Comparison of ENCODE assay signal across 17 cellular contexts in genomic region chr4:53490161-53490915, GRCh38.
A peak's percentile ranks its signal among the peaks of the same experiment; 100 is the strongest.
DNase-seq lines count a peak whose midpoint lies in the region; ATAC-seq and TF ChIP-seq lines count a peak whose summit lies in the region.
"Had no signal": no experiment of that assay in that cellular context is flagged by ENCODE, and none has a peak within 500 bp of the region (broad histone marks: within the 10 kb centered on the region; RNA-seq: fewer than 3 reads in every experiment).

No MANE protein-coding gene starts in this region.

- 24 to 26% methylated on average over 5 of the region's 5 CpGs for WGBS in GM23248 (ENCODE audit: low coverage in 1 of 2, low lambda C conversion rate in 2 of 2, missing lambda C conversion rate in 2 of 2), 2 experiments
- 60 to 81% (median 77%) methylated on average over 5 of the region's 5 CpGs for WGBS in stomach, 5 donors
- WGBS in upper lobe of left lung, 2 donors: 69 to 70% methylated on average over 5 of the region's 5 CpGs

- no peaks in the 10 kb centered on the region for H3K27me3 ChIP-seq in GM23248 (replicated peaks; ENCODE audit: insufficient read depth)
- no peaks in the 10 kb centered on the region for H3K27me3 ChIP-seq in stomach
- H3K27me3 ChIP-seq in upper lobe of left lung: no peaks in the 10 kb centered on the region
- H3K27me3 ChIP-seq: tibial artery had no signal

- H2AFZ ChIP-seq in GM23248: peak overlapping the region; percentile 60

- ATAC-seq in upper lobe of left lung (ENCODE audit: low FRiP score in 2 of 2): no peak
- ATAC-seq in activated CD8-positive, alpha-beta T cell treated with anti-CD3 and anti-CD28 coated beads, Interleukin-2, amount 10 ng/mL, durations not matched to agents 7 days and 5 days: no peak
- ATAC-seq in activated naive CD8-positive, alpha-beta T cell treated with anti-CD3 and anti-CD28 coated beads, Interleukin-2, amount 50 U/mL, for 24 hours: no peak
- ATAC-seq: natural killer cell treated with Interleukin-12 subunit alpha and Interleukin-12 subunit beta and Interleukin-15 and Interleukin-18, amount 100 ng/mL, for 72 hours; Panc1; stimulated activated effector memory CD8-positive, alpha-beta T cell treated with anti-CD3 and anti-CD28 coated beads, Interleukin-12 subunit alpha, Interleukin-12 subunit beta, amount 100 ng/mL, for 72 hours had no signal

- DNase-seq in GM23248: peak; percentile 64
- DNase-seq in astrocyte of the spinal cord (ENCODE audit: low read depth, low spot score): peak; percentile 15
- DNase-seq in fibroblast of villous mesenchyme (ENCODE audit: low read depth): peak; percentile 84
- no peak for DNase-seq in stomach
- no peak for DNase-seq in CD14-positive monocyte (ENCODE audit: low spot score)
- no peak for DNase-seq in upper lobe of left lung
- DNase-seq in activated CD8-positive, alpha-beta T cell treated with anti-CD3 and anti-CD28 coated beads, Interleukin-2, amount 10 ng/mL, durations not matched to agents 7 days and 5 days: no peak
- no peak for DNase-seq in activated naive CD8-positive, alpha-beta T cell treated with anti-CD3 and anti-CD28 coated beads, Interleukin-2, amount 50 U/mL, for 24 hours
- DNase-seq: activated CD4-positive, alpha-beta T cell treated with anti-CD3 and anti-CD28 coated beads for 1 hour; activated naive CD8-positive, alpha-beta T cell treated with anti-CD3 and anti-CD28 coated beads, Interleukin-2, amount 10 ng/mL, durations not matched to agents 7 days and 5 days; effector CD8-positive, alpha-beta T cell; hypothalamus had no signal

- H3K9me2 ChIP-seq in GM23248 (ENCODE audit: insufficient read depth): no peaks in the 10 kb centered on the region

- H3K9ac ChIP-seq in GM23248: peak overlapping the region; percentile 71

- H3K9me3 Mint-ChIP-seq in CD14-positive monocyte: peaks cover 0 to 5% (median 0%) of the 10 kb centered on the region in 7 donors
- no peaks in the 10 kb centered on the region for H3K9me3 Mint-ChIP-seq in activated CD8-positive, alpha-beta T cell treated with anti-CD3 and anti-CD28 coated beads, Interleukin-2, amount 10 ng/mL, durations not matched to agents 7 days and 5 days (ENCODE audit: insufficient read depth)
- H3K9me3 Mint-ChIP-seq in activated naive CD8-positive, alpha-beta T cell treated with anti-CD3 and anti-CD28 coated beads, Interleukin-2, amount 50 U/mL, for 24 hours: no peaks in the 10 kb centered on the region
- H3K9me3 Mint-ChIP-seq: activated naive CD8-positive, alpha-beta T cell treated with anti-CD3 and anti-CD28 coated beads, Interleukin-2, amount 10 ng/mL, durations not matched to agents 7 days and 5 days; memory B cell; natural killer cell treated with Interleukin-12 subunit alpha and Interleukin-12 subunit beta and Interleukin-15 and Interleukin-18, amount 100 ng/mL, for 72 hours; stimulated activated effector memory CD8-positive, alpha-beta T cell treated with anti-CD3 and anti-CD28 coated beads, Interleukin-12 subunit alpha, Interleukin-12 subunit beta, amount 100 ng/mL, for 72 hours had no signal

- H3K36me3 ChIP-seq in GM23248 (ENCODE audit: low read depth) (no peaks in the 10 kb centered on the region), stomach (peaks cover 0 to 10% (median 1%) of the 10 kb centered on the region in 4 donors), upper lobe of left lung (no peaks in the 10 kb centered on the region)
- H3K36me3 ChIP-seq: tibial artery had no signal

- H3K4me3 Mint-ChIP-seq in CD14-positive monocyte: no peak overlapping the region
- no peak overlapping the region for H3K4me3 Mint-ChIP-seq in activated CD8-positive, alpha-beta T cell treated with anti-CD3 and anti-CD28 coated beads, Interleukin-2, amount 10 ng/mL, durations not matched to agents 7 days and 5 days
- H3K4me3 Mint-ChIP-seq in activated naive CD8-positive, alpha-beta T cell treated with anti-CD3 and anti-CD28 coated beads, Interleukin-2, amount 50 U/mL, for 24 hours: no peak overlapping the region
- H3K4me3 Mint-ChIP-seq: activated naive CD8-positive, alpha-beta T cell treated with anti-CD3 and anti-CD28 coated beads, Interleukin-2, amount 10 ng/mL, durations not matched to agents 7 days and 5 days; memory B cell; natural killer cell treated with Interleukin-12 subunit alpha and Interleukin-12 subunit beta and Interleukin-15 and Interleukin-18, amount 100 ng/mL, for 72 hours; stimulated activated effector memory CD8-positive, alpha-beta T cell treated with anti-CD3 and anti-CD28 coated beads, Interleukin-12 subunit alpha, Interleukin-12 subunit beta, amount 100 ng/mL, for 72 hours had no signal

- H3K4me2 ChIP-seq in GM23248 (ENCODE audit: unreplicated experiment): peak overlapping the region; percentile 75

- H3K27ac Mint-ChIP-seq in CD14-positive monocyte: no peak overlapping the region
- no peak overlapping the region for H3K27ac Mint-ChIP-seq in activated CD8-positive, alpha-beta T cell treated with anti-CD3 and anti-CD28 coated beads, Interleukin-2, amount 10 ng/mL, durations not matched to agents 7 days and 5 days
- H3K27ac Mint-ChIP-seq in activated naive CD8-positive, alpha-beta T cell treated with anti-CD3 and anti-CD28 coated beads, Interleukin-2, amount 50 U/mL, for 24 hours: no peak overlapping the region
- H3K27ac Mint-ChIP-seq: activated naive CD8-positive, alpha-beta T cell treated with anti-CD3 and anti-CD28 coated beads, Interleukin-2, amount 10 ng/mL, durations not matched to agents 7 days and 5 days; memory B cell; natural killer cell treated with Interleukin-12 subunit alpha and Interleukin-12 subunit beta and Interleukin-15 and Interleukin-18, amount 100 ng/mL, for 72 hours; stimulated activated effector memory CD8-positive, alpha-beta T cell treated with anti-CD3 and anti-CD28 coated beads, Interleukin-12 subunit alpha, Interleukin-12 subunit beta, amount 100 ng/mL, for 72 hours had no signal

- CTCF ChIA-PET in activated CD8-positive, alpha-beta T cell treated with anti-CD3 and anti-CD28 coated beads, Interleukin-2, amount 10 ng/mL, durations not matched to agents 7 days and 5 days (lab: Charles Lee): interaction anchor here (1.5 kb wide), 1 partner anchor 744 kb away, joined by 7 read pairs; no protein-coding TSS in a partner anchor

- no peak for TF ChIP-seq POLR2A in stomach (IDR thresholded peaks at IDR 0.05)
- no peak for TF ChIP-seq POLR2A in upper lobe of left lung (IDR thresholded peaks at IDR 0.05)

- TF ChIP-seq CTCF in astrocyte of the spinal cord (IDR thresholded peaks at IDR 0.05; ENCODE audit: low read depth, low read length) (no peak), fibroblast of villous mesenchyme (IDR thresholded peaks at IDR 0.05; ENCODE audit: insufficient read depth, low read depth, low read length) (no peak), stomach (IDR thresholded peaks at IDR 0.05) (no peak), CD14-positive monocyte (IDR thresholded peaks at IDR 0.05) (no peak), upper lobe of left lung (IDR thresholded peaks at IDR 0.05) (no peak)

- H3K9me3 ChIP-seq in GM23248 (ENCODE audit: low read depth): no peaks in the 10 kb centered on the region
- H3K9me3 ChIP-seq in stomach: no peaks in the 10 kb centered on the region
- no peaks in the 10 kb centered on the region for H3K9me3 ChIP-seq in upper lobe of left lung
- H3K9me3 ChIP-seq: tibial artery had no signal

- no peaks in the 10 kb centered on the region for H3K36me3 Mint-ChIP-seq in CD14-positive monocyte
- H3K36me3 Mint-ChIP-seq in activated CD8-positive, alpha-beta T cell treated with anti-CD3 and anti-CD28 coated beads, Interleukin-2, amount 10 ng/mL, durations not matched to agents 7 days and 5 days (ENCODE audit: low read depth): no peaks in the 10 kb centered on the region
- H3K36me3 Mint-ChIP-seq in activated naive CD8-positive, alpha-beta T cell treated with anti-CD3 and anti-CD28 coated beads, Interleukin-2, amount 50 U/mL, for 24 hours (ENCODE audit: low read depth): no peaks in the 10 kb centered on the region
- H3K36me3 Mint-ChIP-seq: activated naive CD8-positive, alpha-beta T cell treated with anti-CD3 and anti-CD28 coated beads, Interleukin-2, amount 10 ng/mL, durations not matched to agents 7 days and 5 days; memory B cell; natural killer cell treated with Interleukin-12 subunit alpha and Interleukin-12 subunit beta and Interleukin-15 and Interleukin-18, amount 100 ng/mL, for 72 hours; stimulated activated effector memory CD8-positive, alpha-beta T cell treated with anti-CD3 and anti-CD28 coated beads, Interleukin-12 subunit alpha, Interleukin-12 subunit beta, amount 100 ng/mL, for 72 hours had no signal

- TF ChIP-seq EP300 in stomach (IDR thresholded peaks at IDR 0.05) (no peak), upper lobe of left lung (IDR thresholded peaks at IDR 0.05) (no peak)

- intact Hi-C loops in stomach (cut with DNase I; ENCODE audit: low total_unique reads): no loop called here
- intact Hi-C loops in CD14-positive monocyte (cut with micrococcal nuclease): loop anchor here in 1 of 2 donors (10.0 kb wide), 1 partner anchor 744 kb away; no protein-coding TSS in a partner anchor

- H3K4me3 ChIP-seq in GM23248 (peak overlapping the region; percentile 39; the same call in 1 of the 2 replicates), astrocyte of the spinal cord (ENCODE audit: low read depth, low read length) (no peak overlapping the region), fibroblast of villous mesenchyme (ENCODE audit: low read depth, low read length) (no peak overlapping the region), stomach (no peak overlapping the region), upper lobe of left lung (no peak overlapping the region)
- H3K4me3 ChIP-seq: tibial artery had no signal

- in situ Hi-C loops in GM23248 (cut with MboI): no loop called here
- in situ Hi-C loops in astrocyte of the spinal cord (cut with HindIII; ENCODE audit: low sequenced_read_pairs): loop anchor here (25.0 kb wide), 1 partner anchor 422 kb away; no protein-coding TSS in a partner anchor

- H3K27ac ChIP-seq in GM23248 (peak overlapping the region; percentile 94), stomach (peak overlapping the region in 4 of 5 donors; percentile 3 to 60 (median 40)), upper lobe of left lung (peak overlapping the region in 1 of 4 donors; percentile 5)
- H3K27ac ChIP-seq: tibial artery had no signal

- peaks cover 3 to 7% (median 4%) of the 10 kb centered on the region in 3 donors for H3K27me3 Mint-ChIP-seq in CD14-positive monocyte (ENCODE audit: low read depth in 3 of 3)
- H3K27me3 Mint-ChIP-seq in activated CD8-positive, alpha-beta T cell treated with anti-CD3 and anti-CD28 coated beads, Interleukin-2, amount 10 ng/mL, durations not matched to agents 7 days and 5 days (ENCODE audit: low read depth): peaks cover 21% of the 10 kb centered on the region
- peaks cover 12% of the 10 kb centered on the region for H3K27me3 Mint-ChIP-seq in activated naive CD8-positive, alpha-beta T cell treated with anti-CD3 and anti-CD28 coated beads, Interleukin-2, amount 50 U/mL, for 24 hours

- H3K79me2 ChIP-seq in GM23248 (ENCODE audit: insufficient read depth): no peaks in the 10 kb centered on the region

- no peaks in the 10 kb centered on the region for H3K4me1 Mint-ChIP-seq in CD14-positive monocyte
- no peaks in the 10 kb centered on the region for H3K4me1 Mint-ChIP-seq in activated CD8-positive, alpha-beta T cell treated with anti-CD3 and anti-CD28 coated beads, Interleukin-2, amount 10 ng/mL, durations not matched to agents 7 days and 5 days (ENCODE audit: low read depth)
- H3K4me1 Mint-ChIP-seq in activated naive CD8-positive, alpha-beta T cell treated with anti-CD3 and anti-CD28 coated beads, Interleukin-2, amount 50 U/mL, for 24 hours: no peaks in the 10 kb centered on the region
- H3K4me1 Mint-ChIP-seq: activated naive CD8-positive, alpha-beta T cell treated with anti-CD3 and anti-CD28 coated beads, Interleukin-2, amount 10 ng/mL, durations not matched to agents 7 days and 5 days; memory B cell; stimulated activated effector memory CD8-positive, alpha-beta T cell treated with anti-CD3 and anti-CD28 coated beads, Interleukin-12 subunit alpha, Interleukin-12 subunit beta, amount 100 ng/mL, for 72 hours had no signal

- POLR2A ChIA-PET in activated CD8-positive, alpha-beta T cell treated with anti-CD3 and anti-CD28 coated beads, Interleukin-2, amount 10 ng/mL, durations not matched to agents 7 days and 5 days (lab: Charles Lee): no interaction called here

- H3K4me1 ChIP-seq in GM23248 (ENCODE audit: insufficient read depth) (peaks cover 30% of the 10 kb centered on the region), stomach (peaks cover 0 to 24% (median 8%) of the 10 kb centered on the region in 4 donors), upper lobe of left lung (peaks cover 0 to 4% (median 3%) of the 10 kb centered on the region in 4 donors)

- no peaks in the 10 kb centered on the region for H4K20me1 ChIP-seq in GM23248 (ENCODE audit: insufficient read depth)

- H3F3A ChIP-seq in GM23248 (ENCODE audit: insufficient read depth): peaks cover 18% of the 10 kb centered on the region

Comparison
In these comparisons a context has a peak if more than half of its experiments do, and no peak if none do; other contexts are left out.
1. DNase-seq: peak in GM23248 (single experiment), astrocyte of the spinal cord (single experiment) and fibroblast of villous mesenchyme (single experiment); none in stomach (single experiment), CD14-positive monocyte (single experiment), upper lobe of left lung (0 of 2), activated CD8-positive, alpha-beta T cell treated with anti-CD3 and anti-CD28 coated beads, Interleukin-2, amount 10 ng/mL, durations not matched to agents 7 days and 5 days (single experiment) and activated naive CD8-positive, alpha-beta T cell treated with anti-CD3 and anti-CD28 coated beads, Interleukin-2, amount 50 U/mL, for 24 hours (single experiment).